In genomic region chr12:122064780-122065588, GRCh38 we compare ENCODE assay signal across 9 cellular contexts. TPM values are rescaled to one million over a fixed set of nuclear protein-coding genes. Genes with fewer than 3 reads are reported as not detected.
DNase-seq lines count a peak whose midpoint lies in the region; FAIRE-seq and TF ChIP-seq lines count a peak whose summit lies in the region.
"Had no signal": no experiment of that assay in that cellular context is flagged by ENCODE, and none has a peak within 500 bp of the region (broad histone marks: within the 10 kb centered on the region; RNA-seq: fewer than 3 reads in every experiment).

No MANE protein-coding gene starts in this region.

- H3K4me3 ChIP-seq in epithelial cell of proximal tubule (ENCODE audit: low read depth, low read length) (peak overlapping the region; percentile 62), neuronal stem cell (ENCODE audit: low read length in 2 of 2) (peak overlapping the region in 1 of 2 donors; percentile 53)

- H3K23ac ChIP-seq in neuronal stem cell (ENCODE audit: low read depth, low read length, poor library complexity) = no peak overlapping the region

- TF ChIP-seq POLR2A in GM12892 (IDR thresholded peaks at IDR 0.05; ENCODE audit: low read depth, low read length) = no peak

- no peak overlapping the region for H2AK5ac ChIP-seq in neuronal stem cell (ENCODE audit: low read depth, low read length)

- H3K9ac ChIP-seq in neuronal stem cell (ENCODE audit: low read depth, low read length, poor library complexity) = no peak overlapping the region

- H3K79me1 ChIP-seq in neuronal stem cell (ENCODE audit: low read depth, low read length) = peaks cover 3% of the 10 kb centered on the region

- H2BK120ac ChIP-seq in neuronal stem cell (ENCODE audit: low read depth, low read length) = no peak overlapping the region

- no peak overlapping the region for H4K91ac ChIP-seq in neuronal stem cell (ENCODE audit: low read depth, low read length, poor library complexity)

- H2BK15ac ChIP-seq in neuronal stem cell (ENCODE audit: low read length) = no peak overlapping the region

- peaks cover 10 to 49% of the 10 kb centered on the region in 2 donors for H3K36me3 ChIP-seq in neuronal stem cell (replicated peaks in 1 of 2; ENCODE audit: control insufficient read depth in 2 of 2, insufficient read depth in 2 of 2, low read length in 2 of 2)

- H3K18ac ChIP-seq in neuronal stem cell (ENCODE audit: low read length) = peak overlapping the region; percentile 13

- no peak overlapping the region for H3K4ac ChIP-seq in neuronal stem cell (ENCODE audit: low read length)

- no peak for FAIRE-seq in GM12892 (lab: Jason Lieb, UNC)
- FAIRE-seq: A204.1 had no signal

- no CpG with 5 or more reads among the region's 16 CpGs for WGBS in neuronal stem cell (ENCODE audit: extremely low coverage in 2 of 2, insufficient read length in 2 of 2, insufficient replicate concordance in 1 of 2), 2 donors

- DNase-seq in DMS 273 (lab: John Stamatoyannopoulos, UW; ENCODE audit: unreplicated experiment) = peak; percentile 58
- DNase-seq in DMS 273 treated with DMSO at 0.1 percent for 48 hours (lab: John Stamatoyannopoulos, UW) = no peak
- peak; percentile 79 for DNase-seq in OCI-M1 (lab: John Stamatoyannopoulos, UW)
- peak; percentile 88 for DNase-seq in epithelial cell of proximal tubule (ENCODE audit: low read depth)
- no peak for DNase-seq in neuronal stem cell (ENCODE audit: low spot score)
- no peak for DNase-seq in pons (ENCODE audit: low spot score)
- DNase-seq in GM12892 (ENCODE audit: insufficient read length) = no peak
- no peak for DNase-seq in AML-193 (lab: John Stamatoyannopoulos, UW)

- H2BK5ac ChIP-seq in neuronal stem cell (ENCODE audit: low read length) = no peak overlapping the region

- H3K27ac ChIP-seq in neuronal stem cell (replicated peaks; ENCODE audit: low read length) = no peak overlapping the region

- TF ChIP-seq CTCF in epithelial cell of proximal tubule (conservative IDR thresholded peaks at IDR 0.05; ENCODE audit: low read depth, low read length) = no peak

- H3K4me2 ChIP-seq in neuronal stem cell (ENCODE audit: insufficient read depth, low read length, poor library complexity, severe bottlenecking) = no peak overlapping the region

- no peak overlapping the region for H2BK12ac ChIP-seq in neuronal stem cell (ENCODE audit: low read length)

- H4K8ac ChIP-seq in neuronal stem cell (ENCODE audit: low read depth, low read length) = no peak overlapping the region

- H3K14ac ChIP-seq in neuronal stem cell (ENCODE audit: low read length) = no peak overlapping the region

- peaks cover 14 to 20% of the 10 kb centered on the region in 2 donors for H3K4me1 ChIP-seq in neuronal stem cell (ENCODE audit: control insufficient read depth in 2 of 2, insufficient read depth in 1 of 2, low read depth in 1 of 2, low read length in 2 of 2)

- peak overlapping the region; percentile 69 for H2AFZ ChIP-seq in neuronal stem cell (ENCODE audit: low read length)

- H3K27me3 ChIP-seq in neuronal stem cell (ENCODE audit: control insufficient read depth in 3 of 3, insufficient read depth in 3 of 3, low read depth in 1 of 3, low read length in 3 of 3) = no peaks in the 10 kb centered on the region

- no peaks in the 10 kb centered on the region for H3K9me3 ChIP-seq in neuronal stem cell (replicated peaks in 1 of 2; ENCODE audit: control insufficient read depth in 2 of 2, insufficient read depth in 1 of 2, low read depth in 1 of 2, low read length in 2 of 2)

RNA-seq across cellular contexts. Expression of gene MLXIP, which starts 13.6 kb away (rescaled TPM):
- total RNA-seq in epithelial cell of proximal tubule = 17.5 and 18.5 TPM in 2 replicates
- polyA plus RNA-seq in neuronal stem cell (2013, experiment 1 of 2) = 18.3 TPM
- 18.1 TPM for polyA plus RNA-seq in neuronal stem cell (2013, experiment 2 of 2)
- 4.2 TPM for polyA plus RNA-seq in GM12892 (2012; ENCODE audit: missing spikeins)

RNA-seq across cellular contexts. Expression of gene BCL7A, which starts 43.3 kb away (rescaled TPM):
- 12.4 and 15.3 TPM in 2 replicates for total RNA-seq in epithelial cell of proximal tubule
- 31.6 TPM for polyA plus RNA-seq in neuronal stem cell (2013, experiment 1 of 2)
- polyA plus RNA-seq in neuronal stem cell (2013, experiment 2 of 2) = 32.9 TPM
- polyA plus RNA-seq in GM12892 (2012; ENCODE audit: missing spikeins) = 6.7 TPM

Comparison
In these comparisons a context has a peak if more than half of its experiments do, and no peak if none do; other contexts are left out.
1. DNase-seq: peak in DMS 273 (single experiment), OCI-M1 (single experiment) and epithelial cell of proximal tubule (single experiment); none in DMS 273 treated with DMSO at 0.1 percent for 48 hours (single experiment), neuronal stem cell (single experiment), pons (single experiment), GM12892 (single experiment) and AML-193 (0 of 2).